Comparison of ENCODE assay signal across 23 cellular contexts in the genomic region with DNA sequence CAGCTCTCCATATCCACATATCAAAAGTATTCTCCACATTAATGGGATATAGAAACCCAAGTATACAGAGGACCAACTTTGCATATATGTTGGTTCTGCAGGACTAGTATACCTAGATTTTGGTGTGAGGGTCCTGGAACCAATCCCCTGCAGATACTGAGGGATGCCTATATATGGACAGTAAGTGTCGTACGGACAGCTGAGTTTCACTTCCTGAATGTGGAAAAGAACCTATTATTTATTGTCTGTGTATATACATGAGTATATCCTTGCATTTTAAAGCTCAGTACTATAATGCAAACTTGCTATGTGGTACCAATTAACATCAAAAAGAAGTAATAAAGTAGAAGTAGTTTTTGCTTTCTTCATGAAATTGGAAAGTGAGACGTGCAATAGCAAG.
DNase-seq lines count a peak whose midpoint lies in the region; ATAC-seq and TF ChIP-seq lines count a peak whose summit lies in the region.
"Had no signal": no experiment of that assay in that cellular context is flagged by ENCODE, and none has a peak within 500 bp of the region (broad histone marks: within the 10 kb centered on the region; RNA-seq: fewer than 3 reads in every experiment).

No MANE protein-coding gene starts in this region.

- peaks cover 27% of the 10 kb centered on the region for H3K4me1 ChIP-seq in OCI-LY1 (ENCODE audit: insufficient read depth, low read length, severe bottlenecking)
- H3K4me1 ChIP-seq: SJCRH30, vagina had no signal

- no peaks in the 10 kb centered on the region for H4K20me1 ChIP-seq in OCI-LY1 (ENCODE audit: insufficient read depth, low read length)

- H2AFZ ChIP-seq in OCI-LY1 (ENCODE audit: low read length), result no peak overlapping the region

- peak overlapping the region; percentile 22 for H3K27ac ChIP-seq in OCI-LY1 (ENCODE audit: low read depth, low read length, poor library complexity, severe bottlenecking)
- H3K27ac ChIP-seq: 22Rv1, SJCRH30, vagina had no signal

- peaks cover 32% of the 10 kb centered on the region for H3K79me2 ChIP-seq in OCI-LY1 (ENCODE audit: insufficient read depth, low read length)

- no peaks in the 10 kb centered on the region for H3F3A ChIP-seq in OCI-LY1 (ENCODE audit: insufficient read depth, low read length)

- DNase-seq in NOMO-1 treated with DMSO at 0.1 percent for 48 hours (lab: John Stamatoyannopoulos, UW; ENCODE audit: unreplicated experiment), result peak; percentile 63
- no peak for DNase-seq in NOMO-1 treated with dmso at 0.1 percent for 144 hours (lab: John Stamatoyannopoulos, UW; ENCODE audit: unreplicated experiment)
- DNase-seq in NCI-H128 (lab: John Stamatoyannopoulos, UW; ENCODE audit: unreplicated experiment), result no peak
- DNase-seq in HuH-7 (ENCODE audit: low spot score), result no peak
- DNase-seq: activated CD8-positive, alpha-beta T cell treated with anti-CD3 and anti-CD28 coated beads for 36 hours; anterior cingulate cortex; CD8-positive, alpha-beta T cell; DMS153; effector CD8-positive, alpha-beta T cell; GDM1; MG63; NCI-H1694 treated with DMSO at 0.1 percent for 48 hours; NCI-H510A; SJCRH30 had no signal

- H3K4me2 ChIP-seq in OCI-LY1 (ENCODE audit: low read length), result peak overlapping the region; percentile 36; the same call in 1 of the 2 replicates

- ATAC-seq in HG03342 (IDR thresholded peaks at IDR 0.05; ENCODE audit: unreplicated experiment), result peak; percentile 51
- no peak for ATAC-seq in GM21619 (IDR thresholded peaks at IDR 0.05; ENCODE audit: unreplicated experiment)
- ATAC-seq in HG02623 (IDR thresholded peaks at IDR 0.05; ENCODE audit: unreplicated experiment), result no peak
- ATAC-seq: activated CD8-positive, alpha-beta T cell treated with anti-CD3 and anti-CD28 coated beads for 36 hours; activated naive CD4-positive, alpha-beta T cell treated with anti-CD3 and anti-CD28 coated beads, Interleukin-2, amount 50 U/mL, for 72 hours; CD8-positive, alpha-beta T cell; K562; natural killer cell treated with Interleukin-12 subunit alpha and Interleukin-12 subunit beta and Interleukin-15 and Interleukin-18, amount 100 ng/mL, for 72 hours had no signal

- no peaks in the 10 kb centered on the region for H3K9me2 ChIP-seq in OCI-LY1 (ENCODE audit: low read depth, low read length)

- H3K9me3 ChIP-seq in OCI-LY1 (ENCODE audit: low read length), result no peaks in the 10 kb centered on the region
- H3K9me3 ChIP-seq: SJCRH30, vagina had no signal

- peaks cover 18% of the 10 kb centered on the region; the same call in 1 of the 2 replicates for H3K36me3 ChIP-seq in OCI-LY1 (ENCODE audit: insufficient read depth, low read length)
- H3K36me3 ChIP-seq: MG63, SJCRH30, vagina had no signal

- no peaks in the 10 kb centered on the region for H3K27me3 ChIP-seq in OCI-LY1 (ENCODE audit: insufficient read depth, low read length)
- H3K27me3 ChIP-seq: MG63, SJCRH30, vagina had no signal

- H3K4me3 ChIP-seq in OCI-LY1 (ENCODE audit: low read depth, low read length, poor library complexity, severe bottlenecking), result no peak overlapping the region
- H3K4me3 ChIP-seq: K562, MG63, SJCRH30, vagina had no signal

- no peak overlapping the region for H3K9ac ChIP-seq in OCI-LY1 (ENCODE audit: low read length)

- no peak for TF ChIP-seq CTCF in OCI-LY1 (IDR thresholded peaks at IDR 0.05; ENCODE audit: low read length)
